In genomic region chr15:75631935-75632334, GRCh38 we compare ENCODE assay signal across 24 cellular contexts.
"Had no signal": no experiment of that assay in that cellular context is flagged by ENCODE, and none has a peak within 500 bp of the region (broad histone marks: within the 10 kb centered on the region; RNA-seq: fewer than 3 reads in every experiment).

No MANE protein-coding gene starts in this region.

- H3K9me3 ChIP-seq: esophagus muscularis mucosa, gastroesophageal sphincter, left ventricle myocardium inferior, lower lobe of right lung, psoas muscle, right atrium auricular region, sigmoid colon, stomach, thoracic aorta had no signal

- H3K27me3 ChIP-seq: dorsolateral prefrontal cortex, esophagus muscularis mucosa, gastroesophageal sphincter, neural progenitor cell, right atrium auricular region, sigmoid colon, stomach had no signal

- H3K4me3 ChIP-seq: dorsolateral prefrontal cortex, esophagus muscularis mucosa, gastroesophageal sphincter, left ventricle myocardium inferior, lower lobe of right lung, neural progenitor cell, psoas muscle, right atrium auricular region, sigmoid colon, skin epidermis, stomach, thoracic aorta had no signal

- H3K4me1 ChIP-seq: neural progenitor cell, parathyroid adenoma had no signal

- ATAC-seq: gastroesophageal sphincter; lower lobe of right lung; natural killer cell treated with Interleukin-12 subunit alpha and Interleukin-12 subunit beta and Interleukin-15 and Interleukin-18, amount 100 ng/mL, for 72 hours; psoas muscle had no signal

- H3K4me2 ChIP-seq: neural progenitor cell had no signal

- DNase-seq: cortex of kidney; dorsolateral prefrontal cortex; effector CD8-positive, alpha-beta T cell; foreskin fibroblast; glutamatergic neuron; islet precursor cell; left ventricle myocardium inferior; lower lobe of right lung; occipital lobe; psoas muscle; sigmoid colon; stimulated activated CD4-positive, alpha-beta T cell treated with anti-CD3 and anti-CD28 coated beads, Interleukin-12 subunit alpha, Interleukin-12 subunit beta, amount 100 ng/mL, for 4 hours; stimulated activated naive CD4-positive, alpha-beta T cell; stomach; substantia nigra; trophoblast cell had no signal

- H3K27ac ChIP-seq: dorsolateral prefrontal cortex, esophagus muscularis mucosa, gastroesophageal sphincter, left ventricle myocardium inferior, lower lobe of right lung, neural progenitor cell, parathyroid adenoma, psoas muscle, right atrium auricular region, sigmoid colon, skin epidermis, stomach, thoracic aorta had no signal

- H3K36me3 ChIP-seq: left ventricle myocardium inferior, lower lobe of right lung, neural progenitor cell, right atrium auricular region, sigmoid colon, thoracic aorta had no signal

- H2AFZ ChIP-seq: neural progenitor cell, parathyroid adenoma had no signal

- H3K79me2 ChIP-seq: parathyroid adenoma had no signal
